8 cellular contexts compared by ENCODE assay signal in genomic region chr3:177337548-177338331, GRCh38.
DNase-seq lines count a peak whose midpoint lies in the region; ATAC-seq and TF ChIP-seq lines count a peak whose summit lies in the region.

No MANE protein-coding gene starts in this region.

- H3K4me1 Mint-ChIP-seq in progenitor cell of endocrine pancreas (ENCODE audit: low read depth) = peaks cover 8% of the 10 kb centered on the region

- no peaks in the 10 kb centered on the region for H3K79me2 ChIP-seq in Karpas-422 (ENCODE audit: low read length)

- no peaks in the 10 kb centered on the region for H3K36me3 Mint-ChIP-seq in progenitor cell of endocrine pancreas (ENCODE audit: insufficient read depth)

- H3K27me3 Mint-ChIP-seq in progenitor cell of endocrine pancreas = no peaks in the 10 kb centered on the region

- no peaks in the 10 kb centered on the region for H3K27me3 ChIP-seq in mucosa of rectum (ENCODE audit: control insufficient read depth in 2 of 2, insufficient read depth in 2 of 2, low read length in 2 of 2)
- no peaks in the 10 kb centered on the region for H3K27me3 ChIP-seq in Karpas-422 (ENCODE audit: low read length)

- no peaks in the 10 kb centered on the region for H3K9me2 ChIP-seq in Karpas-422 (replicated peaks; ENCODE audit: insufficient read depth, low read length)

- H3K9me3 Mint-ChIP-seq in progenitor cell of endocrine pancreas (ENCODE audit: low read depth) = no peaks in the 10 kb centered on the region

- H3K36me3 ChIP-seq in mucosa of rectum (ENCODE audit: control insufficient read depth in 2 of 2, insufficient read depth in 2 of 2, low read length in 2 of 2) (no peaks in the 10 kb centered on the region), Karpas-422 (ENCODE audit: insufficient read depth, low read length) (no peaks in the 10 kb centered on the region)

- no peak overlapping the region for H3K27ac Mint-ChIP-seq in progenitor cell of endocrine pancreas

- no peaks in the 10 kb centered on the region for H3K9me3 ChIP-seq in mucosa of rectum (ENCODE audit: control insufficient read depth in 2 of 2, low read length in 2 of 2)
- no peaks in the 10 kb centered on the region for H3K9me3 ChIP-seq in Karpas-422 (ENCODE audit: low read length)

- no peak overlapping the region for H2AFZ ChIP-seq in Karpas-422 (ENCODE audit: low read length)

- no peak overlapping the region for H3K4me3 ChIP-seq in AG10803 (ENCODE audit: low read length)
- no peak overlapping the region for H3K4me3 ChIP-seq in mucosa of rectum (ENCODE audit: low read length in 2 of 2)
- H3K4me3 ChIP-seq in Karpas-422 (ENCODE audit: low read length) = no peak overlapping the region

- peak overlapping the region; percentile 82 to 92 for H3K27ac ChIP-seq in mucosa of rectum (ENCODE audit: low read depth in 2 of 2, low read length in 2 of 2)
- no peak overlapping the region for H3K27ac ChIP-seq in Karpas-422 (ENCODE audit: low read length)

- H3K4me2 ChIP-seq in Karpas-422 (ENCODE audit: low read depth, low read length, poor library complexity, severe bottlenecking) = no peak overlapping the region

- H4K20me1 ChIP-seq in Karpas-422 (ENCODE audit: insufficient read depth, low read depth, low read length) = no peaks in the 10 kb centered on the region

- DNase-seq in AG10803 (ENCODE audit: low read depth) (peak; percentile 92), NCI-H2081 (lab: John Stamatoyannopoulos, UW) (no peak), Karpas-422 (no peak), progenitor cell of endocrine pancreas (ENCODE audit: low spot score, unreplicated experiment) (no peak)
- DNase-seq in activated CD8-positive, alpha-beta memory T cell treated with anti-CD3 and anti-CD28 coated beads, Interleukin-2, amount 50 U/mL, for 4 hours = peak; percentile 61

- no peak overlapping the region for H3K4me3 Mint-ChIP-seq in progenitor cell of endocrine pancreas (ENCODE audit: low read depth)

- no peak overlapping the region for H3K9ac ChIP-seq in mucosa of rectum (ENCODE audit: low read depth in 1 of 2, low read length in 2 of 2)
- H3K9ac ChIP-seq in Karpas-422 (ENCODE audit: low read length) = no peak overlapping the region

- no peak for TF ChIP-seq CTCF in AG10803 (conservative IDR thresholded peaks at IDR 0.05; ENCODE audit: low read length)
- TF ChIP-seq CTCF in progenitor cell of endocrine pancreas (IDR thresholded peaks at IDR 0.05; ENCODE audit: unreplicated experiment) = no peak

- H3K4me1 ChIP-seq in mucosa of rectum (ENCODE audit: control insufficient read depth in 2 of 2, insufficient read depth in 2 of 2, low read length in 2 of 2) (peaks cover 28 to 58% of the 10 kb centered on the region in 2 donors), Karpas-422 (ENCODE audit: low read length) (no peaks in the 10 kb centered on the region)

- ATAC-seq in GM19438 (IDR thresholded peaks at IDR 0.05; ENCODE audit: low read depth, unreplicated experiment) (peak; percentile 67), HG03460 (IDR thresholded peaks at IDR 0.05; ENCODE audit: unreplicated experiment) (peak; percentile 81)

Comparison
In these comparisons a context has a peak if more than half of its experiments do, and no peak if none do; other contexts are left out.
1. DNase-seq: peak in AG10803 (single experiment) and activated CD8-positive, alpha-beta memory T cell treated with anti-CD3 and anti-CD28 coated beads, Interleukin-2, amount 50 U/mL, for 4 hours (single experiment); none in NCI-H2081 (0 of 2), Karpas-422 (single experiment) and progenitor cell of endocrine pancreas (single experiment).